In genomic region chr1:212760126-212760823, GRCh38 we compare ENCODE assay signal across 8 cellular contexts.
DNase-seq lines count a peak whose midpoint lies in the region; ATAC-seq and TF ChIP-seq lines count a peak whose summit lies in the region.

No MANE protein-coding gene starts in this region.

- DNase-seq in D341Med (ENCODE audit: low spot score): peak; percentile 55
- DNase-seq in activated CD4-positive, alpha-beta T cell treated with anti-CD3 and anti-CD28 coated beads for 24 hours (ENCODE audit: low read depth in 2 of 2): peak; percentile 33 to 56
- DNase-seq in epithelial cell of esophagus (ENCODE audit: low read depth): peak; percentile 41
- peak; percentile 67 to 70 for DNase-seq in stimulated activated CD4-positive, alpha-beta T cell treated with anti-CD3 and anti-CD28 coated beads, Interleukin-2, amount 100 ng/mL, for 24 hours
- no peak for DNase-seq in C1 segment of cervical spinal cord (lab: John Stamatoyannopoulos, UW)
- no peak for DNase-seq in GDM1 (lab: John Stamatoyannopoulos, UW)
- no peak for DNase-seq in pons (ENCODE audit: low spot score)

- H3K4me3 ChIP-seq in epithelial cell of esophagus (ENCODE audit: low read length): no peak overlapping the region

- peak; percentile 15 for TF ChIP-seq CTCF in epithelial cell of esophagus (IDR thresholded peaks at IDR 0.05; ENCODE audit: insufficient read depth, low read depth, low read length, missing control alignments)

- peak; percentile 57 for ATAC-seq in HG02642 (IDR thresholded peaks at IDR 0.05; ENCODE audit: poor library complexity, unreplicated experiment)

Comparison
In these comparisons a context has a peak if more than half of its experiments do, and no peak if none do; other contexts are left out.
1. DNase-seq: peak in D341Med (single experiment), activated CD4-positive, alpha-beta T cell treated with anti-CD3 and anti-CD28 coated beads for 24 hours (2 of 2), epithelial cell of esophagus (single experiment) and stimulated activated CD4-positive, alpha-beta T cell treated with anti-CD3 and anti-CD28 coated beads, Interleukin-2, amount 100 ng/mL, for 24 hours (2 of 2); none in C1 segment of cervical spinal cord (0 of 14), GDM1 (single experiment) and pons (single experiment).